ENCODE assay signal across 1 cellular context in the genomic region with DNA sequence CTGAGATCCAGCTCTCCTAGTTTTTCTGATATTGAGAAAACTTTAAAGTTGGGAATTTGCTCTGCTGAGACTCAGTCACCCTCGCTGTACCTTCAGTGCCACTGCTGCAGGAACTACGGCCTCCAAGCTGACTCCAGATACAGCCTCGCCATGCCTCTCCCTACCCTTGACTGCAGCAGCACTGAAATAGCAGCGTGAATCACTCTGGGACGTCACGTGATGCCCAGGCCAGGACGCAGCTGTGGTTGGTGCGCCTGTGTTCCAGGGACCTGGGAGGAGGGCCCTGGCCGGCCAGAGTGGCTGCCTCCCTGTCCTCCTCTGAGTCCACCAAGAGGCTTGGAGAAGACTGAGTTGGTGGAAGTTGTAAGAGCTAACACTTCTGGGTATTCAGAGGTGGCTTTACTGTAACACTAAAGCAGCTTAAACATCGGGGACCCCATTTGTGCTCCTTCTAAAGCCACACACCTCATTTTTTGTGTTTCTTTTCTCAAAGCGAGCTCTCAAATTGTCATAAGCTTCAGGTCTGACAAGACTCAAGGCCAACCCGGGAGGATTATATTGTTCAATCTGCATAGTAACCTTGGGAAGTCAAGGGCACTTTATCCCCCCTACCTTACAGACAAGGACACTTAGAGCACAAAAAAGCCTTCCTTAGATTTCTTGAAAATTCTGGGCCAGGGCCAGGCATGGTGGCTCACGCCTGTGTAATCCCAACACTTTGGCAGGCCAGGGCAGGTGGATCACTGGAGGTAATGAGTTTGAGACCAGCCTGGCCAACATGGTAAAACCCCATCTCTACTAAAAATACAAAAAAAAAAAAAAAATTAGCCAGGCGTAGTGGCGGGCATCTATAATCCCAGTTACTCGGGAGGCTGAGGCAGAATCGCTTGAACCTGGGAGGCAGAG.
TF ChIP-seq lines count a peak whose summit lies in the region.

No MANE protein-coding gene starts in this region.

TF ChIP-seq in K562, 482 proteins besides CTCF, POLR2A, EP300 and RAD21 (continued from another document and continues in another):
- TF ChIP-seq ZNF311 (CRISPR knock-in tag; IDR thresholded peaks at IDR 0.05) (no peak), RBM17 (IDR thresholded peaks at IDR 0.05; ENCODE audit: borderline replicate concordance, low read depth, low read length) (no peak), ZNF57 (CRISPR knock-in tag; IDR thresholded peaks at IDR 0.05) (0 out of 2 replicates have a peak, but pooled peaks have one; percentile 31), RBM25 (IDR thresholded peaks at IDR 0.05; ENCODE audit: low read depth, low read length, severe bottlenecking) (no peak), PHB2 (IDR thresholded peaks at IDR 0.05; ENCODE audit: low read depth) (no peak), ZNF445 (CRISPR knock-in tag; IDR thresholded peaks at IDR 0.05; ENCODE audit: low read depth) (no peak), NCOA1 (IDR thresholded peaks at IDR 0.05; ENCODE audit: low read depth) (no peak), SP2 (IDR thresholded peaks at IDR 0.05; ENCODE audit: extremely low read depth, low read depth, low read length, poor library complexity, severe bottlenecking) (no peak), ELF4 (CRISPR knock-in tag; IDR thresholded peaks at IDR 0.05) (no peak), ZNF75A (CRISPR knock-in tag; IDR thresholded peaks at IDR 0.05) (no peak), SIN3A (IDR thresholded peaks at IDR 0.05; ENCODE audit: borderline replicate concordance in 2 of 2, control insufficient read depth in 1 of 2, low read depth in 2 of 2, low read length in 2 of 2) (peak in 1 of 2 experiments; percentile 56; a peak in 1 of 4 replicates), ZNF224 (CRISPR knock-in tag; IDR thresholded peaks at IDR 0.05) (no peak), MAFK (IDR thresholded peaks at IDR 0.05; ENCODE audit: low read length) (no peak), EZH2 (IDR thresholded peaks at IDR 0.05; ENCODE audit: borderline replicate concordance, low read depth, low read length) (no peak), ZNF282 (CRISPR knock-in tag; IDR thresholded peaks at IDR 0.05) (no peak), SOX6 (IDR thresholded peaks at IDR 0.05) (peak; percentile 50; the same call in 1 of the 2 replicates), IFI16 (CRISPR knock-in tag; IDR thresholded peaks at IDR 0.05) (no peak), STAG1 (CRISPR knock-in tag; IDR thresholded peaks at IDR 0.05; ENCODE audit: borderline replicate concordance) (no peak), FOXJ3 (CRISPR knock-in tag; IDR thresholded peaks at IDR 0.05) (no peak), ZNF124 (CRISPR knock-in tag; IDR thresholded peaks at IDR 0.05) (no peak), POLR2G (IDR thresholded peaks at IDR 0.05; ENCODE audit: low read depth, low read length) (peak; percentile 75), ZNF695 (CRISPR knock-in tag; IDR thresholded peaks at IDR 0.05) (no peak), RAD51 (IDR thresholded peaks at IDR 0.05; ENCODE audit: borderline replicate concordance, low read depth) (peak; percentile 99), ZNF217 (CRISPR knock-in tag; IDR thresholded peaks at IDR 0.05) (no peak), ZC3H8 (IDR thresholded peaks at IDR 0.05) (no peak), BHLHE40 (IDR thresholded peaks at IDR 0.05; ENCODE audit: low read length) (peak; percentile 97), LCOR (CRISPR knock-in tag; IDR thresholded peaks at IDR 0.05) (no peak), ZNF12 (CRISPR knock-in tag; IDR thresholded peaks at IDR 0.05) (no peak), ESRRA (IDR thresholded peaks at IDR 0.05; ENCODE audit: borderline replicate concordance, low read depth) (peak; percentile 51; the same call in 1 of the 2 replicates), PHTF2 (CRISPR knock-in tag; IDR thresholded peaks at IDR 0.05) (no peak), PCBP2 (IDR thresholded peaks at IDR 0.05; ENCODE audit: low read depth, low read length, poor library complexity, severe bottlenecking) (no peak), NR2C1 (IDR thresholded peaks at IDR 0.05) (peak; percentile 59), NR2C1 (tag; IDR thresholded peaks at IDR 0.05) (no peak), ZNF717 (CRISPR knock-in tag; IDR thresholded peaks at IDR 0.05) (no peak), ZNF23 (CRISPR knock-in tag; IDR thresholded peaks at IDR 0.05) (no peak), SAFB2 (IDR thresholded peaks at IDR 0.05; ENCODE audit: borderline replicate concordance, low read depth, low read length, severe bottlenecking) (no peak), CCNT2 (IDR thresholded peaks at IDR 0.05; ENCODE audit: borderline replicate concordance, extremely low read depth, insufficient read length, low read depth, low read length) (no peak), ZNF232 (CRISPR knock-in tag; IDR thresholded peaks at IDR 0.05) (no peak), FIP1L1 (IDR thresholded peaks at IDR 0.05; ENCODE audit: low read depth, low read length, poor library complexity, severe bottlenecking) (no peak), SLC30A9 (CRISPR knock-in tag; IDR thresholded peaks at IDR 0.05) (no peak), SIX5 (IDR thresholded peaks at IDR 0.05; ENCODE audit: borderline replicate concordance in 1 of 2, insufficient read depth in 1 of 2, low read depth in 1 of 2, low read length in 2 of 2) (no peak), SRSF7 (optimal IDR thresholded peaks at IDR 0.05; ENCODE audit: low read depth, low read length) (no peak)
- TF ChIP-seq, protein P1, sequence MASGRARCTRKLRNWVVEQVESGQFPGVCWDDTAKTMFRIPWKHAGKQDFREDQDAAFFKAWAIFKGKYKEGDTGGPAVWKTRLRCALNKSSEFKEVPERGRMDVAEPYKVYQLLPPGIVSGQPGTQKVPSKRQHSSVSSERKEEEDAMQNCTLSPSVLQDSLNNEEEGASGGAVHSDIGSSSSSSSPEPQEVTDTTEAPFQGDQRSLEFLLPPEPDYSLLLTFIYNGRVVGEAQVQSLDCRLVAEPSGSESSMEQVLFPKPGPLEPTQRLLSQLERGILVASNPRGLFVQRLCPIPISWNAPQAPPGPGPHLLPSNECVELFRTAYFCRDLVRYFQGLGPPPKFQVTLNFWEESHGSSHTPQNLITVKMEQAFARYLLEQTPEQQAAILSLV (tag; IDR thresholded peaks at IDR 0.05): no peak
- TF ChIP-seq, protein P2, sequence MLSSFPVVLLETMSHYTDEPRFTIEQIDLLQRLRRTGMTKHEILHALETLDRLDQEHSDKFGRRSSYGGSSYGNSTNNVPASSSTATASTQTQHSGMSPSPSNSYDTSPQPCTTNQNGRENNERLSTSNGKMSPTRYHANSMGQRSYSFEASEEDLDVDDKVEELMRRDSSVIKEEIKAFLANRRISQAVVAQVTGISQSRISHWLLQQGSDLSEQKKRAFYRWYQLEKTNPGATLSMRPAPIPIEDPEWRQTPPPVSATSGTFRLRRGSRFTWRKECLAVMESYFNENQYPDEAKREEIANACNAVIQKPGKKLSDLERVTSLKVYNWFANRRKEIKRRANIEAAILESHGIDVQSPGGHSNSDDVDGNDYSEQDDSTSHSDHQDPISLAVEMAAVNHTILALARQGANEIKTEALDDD (IDR thresholded peaks at IDR 0.05): no peak
- TF ChIP-seq, protein P3, sequence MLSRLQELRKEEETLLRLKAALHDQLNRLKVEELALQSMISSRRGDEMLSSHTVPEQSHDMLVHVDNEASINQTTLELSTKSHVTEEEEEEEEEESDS (CRISPR knock-in tag; IDR thresholded peaks at IDR 0.05): no peak
- TF ChIP-seq, protein P4, sequence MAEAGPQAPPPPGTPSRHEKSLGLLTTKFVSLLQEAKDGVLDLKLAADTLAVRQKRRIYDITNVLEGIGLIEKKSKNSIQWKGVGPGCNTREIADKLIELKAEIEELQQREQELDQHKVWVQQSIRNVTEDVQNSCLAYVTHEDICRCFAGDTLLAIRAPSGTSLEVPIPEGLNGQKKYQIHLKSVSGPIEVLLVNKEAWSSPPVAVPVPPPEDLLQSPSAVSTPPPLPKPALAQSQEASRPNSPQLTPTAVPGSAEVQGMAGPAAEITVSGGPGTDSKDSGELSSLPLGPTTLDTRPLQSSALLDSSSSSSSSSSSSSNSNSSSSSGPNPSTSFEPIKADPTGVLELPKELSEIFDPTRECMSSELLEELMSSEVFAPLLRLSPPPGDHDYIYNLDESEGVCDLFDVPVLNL (CRISPR knock-in tag; IDR thresholded peaks at IDR 0.05; ENCODE audit: low read depth): no peak
- TF ChIP-seq, protein P5, sequence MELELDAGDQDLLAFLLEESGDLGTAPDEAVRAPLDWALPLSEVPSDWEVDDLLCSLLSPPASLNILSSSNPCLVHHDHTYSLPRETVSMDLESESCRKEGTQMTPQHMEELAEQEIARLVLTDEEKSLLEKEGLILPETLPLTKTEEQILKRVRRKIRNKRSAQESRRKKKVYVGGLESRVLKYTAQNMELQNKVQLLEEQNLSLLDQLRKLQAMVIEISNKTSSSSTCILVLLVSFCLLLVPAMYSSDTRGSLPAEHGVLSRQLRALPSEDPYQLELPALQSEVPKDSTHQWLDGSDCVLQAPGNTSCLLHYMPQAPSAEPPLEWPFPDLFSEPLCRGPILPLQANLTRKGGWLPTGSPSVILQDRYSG (tag; conservative IDR thresholded peaks at IDR 0.05; ENCODE audit: low read depth): no peak
- TF ChIP-seq, protein P6, sequence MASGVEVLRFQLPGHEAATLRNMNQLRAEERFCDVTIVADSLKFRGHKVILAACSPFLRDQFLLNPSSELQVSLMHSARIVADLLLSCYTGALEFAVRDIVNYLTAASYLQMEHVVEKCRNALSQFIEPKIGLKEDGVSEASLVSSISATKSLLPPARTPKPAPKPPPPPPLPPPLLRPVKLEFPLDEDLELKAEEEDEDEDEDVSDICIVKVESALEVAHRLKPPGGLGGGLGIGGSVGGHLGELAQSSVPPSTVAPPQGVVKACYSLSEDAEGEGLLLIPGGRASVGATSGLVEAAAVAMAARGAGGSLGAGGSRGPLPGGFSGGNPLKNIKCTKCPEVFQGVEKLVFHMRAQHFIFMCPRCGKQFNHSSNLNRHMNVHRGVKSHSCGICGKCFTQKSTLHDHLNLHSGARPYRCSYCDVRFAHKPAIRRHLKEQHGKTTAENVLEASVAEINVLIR (CRISPR knock-in tag; IDR thresholded peaks at IDR 0.05): no peak
- TF ChIP-seq, protein P7, sequence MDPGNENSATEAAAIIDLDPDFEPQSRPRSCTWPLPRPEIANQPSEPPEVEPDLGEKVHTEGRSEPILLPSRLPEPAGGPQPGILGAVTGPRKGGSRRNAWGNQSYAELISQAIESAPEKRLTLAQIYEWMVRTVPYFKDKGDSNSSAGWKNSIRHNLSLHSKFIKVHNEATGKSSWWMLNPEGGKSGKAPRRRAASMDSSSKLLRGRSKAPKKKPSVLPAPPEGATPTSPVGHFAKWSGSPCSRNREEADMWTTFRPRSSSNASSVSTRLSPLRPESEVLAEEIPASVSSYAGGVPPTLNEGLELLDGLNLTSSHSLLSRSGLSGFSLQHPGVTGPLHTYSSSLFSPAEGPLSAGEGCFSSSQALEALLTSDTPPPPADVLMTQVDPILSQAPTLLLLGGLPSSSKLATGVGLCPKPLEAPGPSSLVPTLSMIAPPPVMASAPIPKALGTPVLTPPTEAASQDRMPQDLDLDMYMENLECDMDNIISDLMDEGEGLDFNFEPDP (CRISPR knock-in tag; IDR thresholded peaks at IDR 0.05): no peak
- TF ChIP-seq, protein P8, sequence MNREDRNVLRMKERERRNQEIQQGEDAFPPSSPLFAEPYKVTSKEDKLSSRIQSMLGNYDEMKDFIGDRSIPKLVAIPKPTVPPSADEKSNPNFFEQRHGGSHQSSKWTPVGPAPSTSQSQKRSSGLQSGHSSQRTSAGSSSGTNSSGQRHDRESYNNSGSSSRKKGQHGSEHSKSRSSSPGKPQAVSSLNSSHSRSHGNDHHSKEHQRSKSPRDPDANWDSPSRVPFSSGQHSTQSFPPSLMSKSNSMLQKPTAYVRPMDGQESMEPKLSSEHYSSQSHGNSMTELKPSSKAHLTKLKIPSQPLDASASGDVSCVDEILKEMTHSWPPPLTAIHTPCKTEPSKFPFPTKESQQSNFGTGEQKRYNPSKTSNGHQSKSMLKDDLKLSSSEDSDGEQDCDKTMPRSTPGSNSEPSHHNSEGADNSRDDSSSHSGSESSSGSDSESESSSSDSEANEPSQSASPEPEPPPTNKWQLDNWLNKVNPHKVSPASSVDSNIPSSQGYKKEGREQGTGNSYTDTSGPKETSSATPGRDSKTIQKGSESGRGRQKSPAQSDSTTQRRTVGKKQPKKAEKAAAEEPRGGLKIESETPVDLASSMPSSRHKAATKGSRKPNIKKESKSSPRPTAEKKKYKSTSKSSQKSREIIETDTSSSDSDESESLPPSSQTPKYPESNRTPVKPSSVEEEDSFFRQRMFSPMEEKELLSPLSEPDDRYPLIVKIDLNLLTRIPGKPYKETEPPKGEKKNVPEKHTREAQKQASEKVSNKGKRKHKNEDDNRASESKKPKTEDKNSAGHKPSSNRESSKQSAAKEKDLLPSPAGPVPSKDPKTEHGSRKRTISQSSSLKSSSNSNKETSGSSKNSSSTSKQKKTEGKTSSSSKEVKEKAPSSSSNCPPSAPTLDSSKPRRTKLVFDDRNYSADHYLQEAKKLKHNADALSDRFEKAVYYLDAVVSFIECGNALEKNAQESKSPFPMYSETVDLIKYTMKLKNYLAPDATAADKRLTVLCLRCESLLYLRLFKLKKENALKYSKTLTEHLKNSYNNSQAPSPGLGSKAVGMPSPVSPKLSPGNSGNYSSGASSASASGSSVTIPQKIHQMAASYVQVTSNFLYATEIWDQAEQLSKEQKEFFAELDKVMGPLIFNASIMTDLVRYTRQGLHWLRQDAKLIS (CRISPR knock-in tag; IDR thresholded peaks at IDR 0.05): no peak
- TF ChIP-seq, protein P9, sequence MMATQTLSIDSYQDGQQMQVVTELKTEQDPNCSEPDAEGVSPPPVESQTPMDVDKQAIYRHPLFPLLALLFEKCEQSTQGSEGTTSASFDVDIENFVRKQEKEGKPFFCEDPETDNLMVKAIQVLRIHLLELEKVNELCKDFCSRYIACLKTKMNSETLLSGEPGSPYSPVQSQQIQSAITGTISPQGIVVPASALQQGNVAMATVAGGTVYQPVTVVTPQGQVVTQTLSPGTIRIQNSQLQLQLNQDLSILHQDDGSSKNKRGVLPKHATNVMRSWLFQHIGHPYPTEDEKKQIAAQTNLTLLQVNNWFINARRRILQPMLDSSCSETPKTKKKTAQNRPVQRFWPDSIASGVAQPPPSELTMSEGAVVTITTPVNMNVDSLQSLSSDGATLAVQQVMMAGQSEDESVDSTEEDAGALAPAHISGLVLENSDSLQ (IDR thresholded peaks at IDR 0.05): peak; percentile 55
- TF ChIP-seq, protein P10, sequence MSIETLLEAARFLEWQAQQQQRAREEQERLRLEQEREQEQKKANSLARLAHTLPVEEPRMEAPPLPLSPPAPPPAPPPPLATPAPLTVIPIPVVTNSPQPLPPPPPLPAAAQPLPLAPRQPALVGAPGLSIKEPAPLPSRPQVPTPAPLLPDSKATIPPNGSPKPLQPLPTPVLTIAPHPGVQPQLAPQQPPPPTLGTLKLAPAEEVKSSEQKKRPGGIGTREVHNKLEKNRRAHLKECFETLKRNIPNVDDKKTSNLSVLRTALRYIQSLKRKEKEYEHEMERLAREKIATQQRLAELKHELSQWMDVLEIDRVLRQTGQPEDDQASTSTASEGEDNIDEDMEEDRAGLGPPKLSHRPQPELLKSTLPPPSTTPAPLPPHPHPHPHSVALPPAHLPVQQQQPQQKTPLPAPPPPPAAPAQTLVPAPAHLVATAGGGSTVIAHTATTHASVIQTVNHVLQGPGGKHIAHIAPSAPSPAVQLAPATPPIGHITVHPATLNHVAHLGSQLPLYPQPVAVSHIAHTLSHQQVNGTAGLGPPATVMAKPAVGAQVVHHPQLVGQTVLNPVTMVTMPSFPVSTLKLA (conservative IDR thresholded peaks at IDR 0.05): peak; percentile 53 to 71
